ENCODE assay signal across 17 cellular contexts in genomic region chr17:36553459-36553858, GRCh38. TPM values are rescaled to one million over a fixed set of nuclear protein-coding genes. Genes with fewer than 3 reads are reported as not detected.
DNase-seq lines count a peak whose midpoint lies in the region; ATAC-seq and TF ChIP-seq lines count a peak whose summit lies in the region.
"Had no signal": no experiment of that assay in that cellular context is flagged by ENCODE, and none has a peak within 500 bp of the region (broad histone marks: within the 10 kb centered on the region; RNA-seq: fewer than 3 reads in every experiment).

No MANE protein-coding gene starts in this region.

- H3K9me3 Mint-ChIP-seq in activated naive CD4-positive, alpha-beta T cell treated with anti-CD3 and anti-CD28 coated beads for 36 hours: no peaks in the 10 kb centered on the region
- no peaks in the 10 kb centered on the region for H3K9me3 Mint-ChIP-seq in activated CD8-positive, alpha-beta T cell treated with anti-CD3 and anti-CD28 coated beads, Interleukin-2, amount 10 ng/mL, durations not matched to agents 7 days and 5 days (ENCODE audit: insufficient read depth)
- no peaks in the 10 kb centered on the region for H3K9me3 Mint-ChIP-seq in progenitor cell of endocrine pancreas (ENCODE audit: low read depth)

- intact Hi-C loops in activated naive CD4-positive, alpha-beta T cell treated with anti-CD3 and anti-CD28 coated beads for 36 hours (cut with micrococcal nuclease): loop anchor here (5.0 kb wide), 1 partner anchor 879 kb away; no protein-coding TSS in a partner anchor

- POLR2A ChIA-PET in activated CD8-positive, alpha-beta T cell treated with anti-CD3 and anti-CD28 coated beads, Interleukin-2, amount 10 ng/mL, durations not matched to agents 7 days and 5 days (lab: Charles Lee): no interaction called here

- H3K27ac Mint-ChIP-seq in activated naive CD4-positive, alpha-beta T cell treated with anti-CD3 and anti-CD28 coated beads for 36 hours: peak overlapping the region; percentile 48
- H3K27ac Mint-ChIP-seq in activated CD8-positive, alpha-beta T cell treated with anti-CD3 and anti-CD28 coated beads, Interleukin-2, amount 10 ng/mL, durations not matched to agents 7 days and 5 days: peak overlapping the region; percentile 9
- peak overlapping the region; percentile 7 for H3K27ac Mint-ChIP-seq in progenitor cell of endocrine pancreas

- ATAC-seq in activated CD8-positive, alpha-beta T cell treated with anti-CD3 and anti-CD28 coated beads, Interleukin-2, amount 10 ng/mL, durations not matched to agents 7 days and 5 days: no peak
- ATAC-seq in GM18868 (IDR thresholded peaks at IDR 0.05; ENCODE audit: unreplicated experiment): no peak
- ATAC-seq: left ventricle myocardium superior had no signal

- peaks cover 55% of the 10 kb centered on the region for H3K4me1 Mint-ChIP-seq in activated naive CD4-positive, alpha-beta T cell treated with anti-CD3 and anti-CD28 coated beads for 36 hours (ENCODE audit: low read depth)
- H3K4me1 Mint-ChIP-seq in activated CD8-positive, alpha-beta T cell treated with anti-CD3 and anti-CD28 coated beads, Interleukin-2, amount 10 ng/mL, durations not matched to agents 7 days and 5 days (ENCODE audit: low read depth): peaks cover 46% of the 10 kb centered on the region
- peaks cover 5% of the 10 kb centered on the region for H3K4me1 Mint-ChIP-seq in progenitor cell of endocrine pancreas (ENCODE audit: low read depth)

- no peaks in the 10 kb centered on the region for H3K27me3 Mint-ChIP-seq in activated naive CD4-positive, alpha-beta T cell treated with anti-CD3 and anti-CD28 coated beads for 36 hours (ENCODE audit: low read depth)
- H3K27me3 Mint-ChIP-seq in activated CD8-positive, alpha-beta T cell treated with anti-CD3 and anti-CD28 coated beads, Interleukin-2, amount 10 ng/mL, durations not matched to agents 7 days and 5 days (ENCODE audit: low read depth): no peaks in the 10 kb centered on the region
- H3K27me3 Mint-ChIP-seq in progenitor cell of endocrine pancreas: no peaks in the 10 kb centered on the region

- no peak for DNase-seq in activated naive CD4-positive, alpha-beta T cell treated with anti-CD3 and anti-CD28 coated beads for 36 hours
- DNase-seq in activated naive CD4-positive, alpha-beta T cell treated with Interleukin-2 at 50 U/mL for 16 hours: no peak
- no peak for DNase-seq in activated CD8-positive, alpha-beta T cell treated with anti-CD3 and anti-CD28 coated beads, Interleukin-2, amount 10 ng/mL, durations not matched to agents 7 days and 5 days
- DNase-seq in progenitor cell of endocrine pancreas (ENCODE audit: low spot score, unreplicated experiment): no peak
- DNase-seq in NCI-H526 treated with DMSO at 0.1 percent for 48 hours (lab: John Stamatoyannopoulos, UW): no peak
- DNase-seq: aorta; cerebellar nuclear complex; effector memory CD4-positive, alpha-beta T cell; EL; glutamatergic neuron; KBM-7; left ventricle myocardium superior; NCI-H2081; NCI-H524 treated with DMSO at 0.1 percent for 48 hours; Right ventricle myocardium superior; stimulated activated CD4-positive, alpha-beta T cell treated with anti-CD3 and anti-CD28 coated beads, Interleukin-4, amount 100 ng/mL, for 1 hour had no signal

- CTCF ChIA-PET in activated naive CD4-positive, alpha-beta T cell treated with anti-CD3 and anti-CD28 coated beads for 36 hours (lab: Charles Lee): no interaction called here
- CTCF ChIA-PET in activated CD8-positive, alpha-beta T cell treated with anti-CD3 and anti-CD28 coated beads, Interleukin-2, amount 10 ng/mL, durations not matched to agents 7 days and 5 days (lab: Charles Lee): no interaction called here

- peak overlapping the region; percentile 41 for H3K4me3 Mint-ChIP-seq in activated naive CD4-positive, alpha-beta T cell treated with anti-CD3 and anti-CD28 coated beads for 36 hours
- H3K4me3 Mint-ChIP-seq in activated CD8-positive, alpha-beta T cell treated with anti-CD3 and anti-CD28 coated beads, Interleukin-2, amount 10 ng/mL, durations not matched to agents 7 days and 5 days: no peak overlapping the region
- no peak overlapping the region for H3K4me3 Mint-ChIP-seq in progenitor cell of endocrine pancreas (ENCODE audit: low read depth)

- peaks cover 35% of the 10 kb centered on the region for H3K36me3 Mint-ChIP-seq in activated naive CD4-positive, alpha-beta T cell treated with anti-CD3 and anti-CD28 coated beads for 36 hours (ENCODE audit: low read depth)
- H3K36me3 Mint-ChIP-seq in activated CD8-positive, alpha-beta T cell treated with anti-CD3 and anti-CD28 coated beads, Interleukin-2, amount 10 ng/mL, durations not matched to agents 7 days and 5 days (ENCODE audit: low read depth): peaks cover 67% of the 10 kb centered on the region
- peaks cover 14% of the 10 kb centered on the region for H3K36me3 Mint-ChIP-seq in progenitor cell of endocrine pancreas (ENCODE audit: insufficient read depth)

- TF ChIP-seq CTCF in progenitor cell of endocrine pancreas (IDR thresholded peaks at IDR 0.05; ENCODE audit: unreplicated experiment): no peak

RNA-seq across cellular contexts. Expression of gene GGNBP2, which starts 8.7 kb away (rescaled TPM):
- total RNA-seq in activated naive CD4-positive, alpha-beta T cell treated with anti-CD3 and anti-CD28 coated beads for 36 hours: 10 to 100 TPM; 96.2 to 99.9 TPM
- total RNA-seq in activated CD8-positive, alpha-beta T cell treated with anti-CD3 and anti-CD28 coated beads, Interleukin-2, amount 10 ng/mL, durations not matched to agents 7 days and 5 days: 100 to 1,000 TPM; 112 to 122 TPM
- total RNA-seq in progenitor cell of endocrine pancreas: 74.2 and 75.3 TPM in 2 replicates

RNA-seq across cellular contexts. Expression of gene PIGW, which starts 18.7 kb away (rescaled TPM):
- 10 to 100 TPM; 10.6 to 11.3 TPM for total RNA-seq in activated naive CD4-positive, alpha-beta T cell treated with anti-CD3 and anti-CD28 coated beads for 36 hours
- 10 to 100 TPM in 1 of 2 experiments, 1 to 10 TPM in 1; 8.0 to 11.7 TPM for total RNA-seq in activated CD8-positive, alpha-beta T cell treated with anti-CD3 and anti-CD28 coated beads, Interleukin-2, amount 10 ng/mL, durations not matched to agents 7 days and 5 days
- 7.3 and 8.7 TPM in 2 replicates for total RNA-seq in progenitor cell of endocrine pancreas

RNA-seq across cellular contexts. Expression of gene MYO19, which starts 18.8 kb away (rescaled TPM):
- 100 to 1,000 TPM in 1 of 2 experiments, 10 to 100 TPM in 1; 99.6 to 107 TPM for total RNA-seq in activated naive CD4-positive, alpha-beta T cell treated with anti-CD3 and anti-CD28 coated beads for 36 hours
- total RNA-seq in activated CD8-positive, alpha-beta T cell treated with anti-CD3 and anti-CD28 coated beads, Interleukin-2, amount 10 ng/mL, durations not matched to agents 7 days and 5 days: 100 to 1,000 TPM; 136 to 142 TPM
- 77.7 and 82.2 TPM in 2 replicates for total RNA-seq in progenitor cell of endocrine pancreas

RNA-seq across cellular contexts. Expression of gene DHRS11, which starts 38.2 kb away (rescaled TPM):
- total RNA-seq in activated naive CD4-positive, alpha-beta T cell treated with anti-CD3 and anti-CD28 coated beads for 36 hours: 1 to 10 TPM; 8.4 to 9.8 TPM
- 1 to 10 TPM; 4.7 to 5.0 TPM for total RNA-seq in activated CD8-positive, alpha-beta T cell treated with anti-CD3 and anti-CD28 coated beads, Interleukin-2, amount 10 ng/mL, durations not matched to agents 7 days and 5 days
- 12.0 and 15.7 TPM in 2 replicates for total RNA-seq in progenitor cell of endocrine pancreas

RNA-seq across cellular contexts. Expression of gene MRM1, which starts 47.9 kb away (rescaled TPM):
- total RNA-seq in activated naive CD4-positive, alpha-beta T cell treated with anti-CD3 and anti-CD28 coated beads for 36 hours: 10 to 100 TPM; 11.0 to 11.3 TPM
- total RNA-seq in activated CD8-positive, alpha-beta T cell treated with anti-CD3 and anti-CD28 coated beads, Interleukin-2, amount 10 ng/mL, durations not matched to agents 7 days and 5 days: 10 to 100 TPM; 10.7 to 13.1 TPM
- total RNA-seq in progenitor cell of endocrine pancreas: 6.6 and 7.1 TPM in 2 replicates
